Comparison of ENCODE assay signal across 8 cellular contexts in genomic region chr16:31487720-31488629, GRCh38. TPM values are rescaled to one million over a fixed set of nuclear protein-coding genes. Genes with fewer than 3 reads are reported as not detected.
DNase-seq lines count a peak whose midpoint lies in the region; ATAC-seq, FAIRE-seq and TF ChIP-seq lines count a peak whose summit lies in the region.

No MANE protein-coding gene starts in this region.

- no peak overlapping the region for H3K27ac Mint-ChIP-seq in stimulated activated naive CD8-positive, alpha-beta T cell treated with anti-CD3 and anti-CD28 coated beads, Interleukin-15, Interleukin-2, amounts not matched to agents 100 ng/mL and 50 ng/mL, for 24 hours

- intact Hi-C loops in endothelial cell of umbilical vein (cut with micrococcal nuclease) = no loop called here

- H3K27ac ChIP-seq in endothelial cell of umbilical vein (ENCODE audit: insufficient read depth, low read depth, low read length) = no peak overlapping the region

- H3K27me3 Mint-ChIP-seq in stimulated activated naive CD8-positive, alpha-beta T cell treated with anti-CD3 and anti-CD28 coated beads, Interleukin-15, Interleukin-2, amounts not matched to agents 100 ng/mL and 50 ng/mL, for 24 hours = no peaks in the 10 kb centered on the region

- DNase-seq in NCI-H2196 (lab: John Stamatoyannopoulos, UW; ENCODE audit: unreplicated experiment) (peak; percentile 79), endothelial cell of umbilical vein (ENCODE audit: low read depth, low spot score) (peak; percentile 21), myocyte (ENCODE audit: low read depth) (peak; percentile 41), NCI-H2029 (lab: John Stamatoyannopoulos, UW) (no peak)
- DNase-seq in activated CD8-positive, alpha-beta memory T cell treated with anti-CD3 and anti-CD28 coated beads for 24 hours = peak; percentile 86

- no TSS peak for BruUV-seq in endothelial cell of umbilical vein (replicated peaks; lab: Mats Ljungman, UMichigan)

- no peaks in the 10 kb centered on the region for H3K79me2 ChIP-seq in endothelial cell of umbilical vein (ENCODE audit: control insufficient read depth, insufficient read depth, low read length)

- peak; percentile 83 for ATAC-seq in GM18505 (IDR thresholded peaks at IDR 0.05; ENCODE audit: unreplicated experiment)
- ATAC-seq in HG02852 (IDR thresholded peaks at IDR 0.05; ENCODE audit: unreplicated experiment) = peak; percentile 82

- H4K20me1 ChIP-seq in endothelial cell of umbilical vein (replicated peaks; ENCODE audit: control insufficient read depth, extremely low read depth, insufficient read depth, low read length) = no peaks in the 10 kb centered on the region

- peaks cover 5% of the 10 kb centered on the region for H3K4me1 Mint-ChIP-seq in stimulated activated naive CD8-positive, alpha-beta T cell treated with anti-CD3 and anti-CD28 coated beads, Interleukin-15, Interleukin-2, amounts not matched to agents 100 ng/mL and 50 ng/mL, for 24 hours (ENCODE audit: low read depth)

- peak overlapping the region; percentile 81 for H3K4me3 Mint-ChIP-seq in stimulated activated naive CD8-positive, alpha-beta T cell treated with anti-CD3 and anti-CD28 coated beads, Interleukin-15, Interleukin-2, amounts not matched to agents 100 ng/mL and 50 ng/mL, for 24 hours

- peaks cover 17% of the 10 kb centered on the region for H3K36me3 Mint-ChIP-seq in stimulated activated naive CD8-positive, alpha-beta T cell treated with anti-CD3 and anti-CD28 coated beads, Interleukin-15, Interleukin-2, amounts not matched to agents 100 ng/mL and 50 ng/mL, for 24 hours (ENCODE audit: low read depth)

- H3K9me1 ChIP-seq in endothelial cell of umbilical vein (replicated peaks; ENCODE audit: control insufficient read depth, extremely low read depth, insufficient read depth, low read length) = no peaks in the 10 kb centered on the region

- CTCF ChIA-PET in endothelial cell of umbilical vein (lab: Charles Lee) = interaction anchor here (1.0 to 2.6 kb wide), 6 partner anchors 10 to 381 kb away, joined by 3 to 10 read pairs (median 4); no protein-coding TSS in a partner anchor

- peak overlapping the region in 1 of 3 experiments; percentile 35 for H3K4me3 ChIP-seq in endothelial cell of umbilical vein (replicated peaks in 1 of 3; ENCODE audit: insufficient read depth in 1 of 3, low read depth in 1 of 3, low read length in 3 of 3)

- POLR2A ChIA-PET in endothelial cell of umbilical vein (lab: Charles Lee) = no interaction called here

- peak overlapping the region; percentile 66 for H2AFZ ChIP-seq in endothelial cell of umbilical vein (ENCODE audit: low read depth, low read length)

- H3K9me3 ChIP-seq in endothelial cell of umbilical vein (replicated peaks; ENCODE audit: control insufficient read depth, insufficient read depth, low read length) = no peaks in the 10 kb centered on the region

- H3K4me1 ChIP-seq in endothelial cell of umbilical vein (ENCODE audit: control insufficient read depth, extremely low read depth, insufficient read depth, low read length) = peaks cover 11% of the 10 kb centered on the region

- FAIRE-seq in endothelial cell of umbilical vein (lab: Jason Lieb, UNC) = no peak

- dilution Hi-C loops in endothelial cell of umbilical vein (cut with MboI; ENCODE audit: extremely low pct_ligation_motif_present, low sequenced_read_pairs) = no loop called here

- no peak for TF ChIP-seq CTCF in endothelial cell of umbilical vein (IDR thresholded peaks at IDR 0.05; ENCODE audit: extremely low read depth in 1 of 2, insufficient read depth in 1 of 2, low read depth in 1 of 2, low read length in 2 of 2)

- H3K9me3 Mint-ChIP-seq in stimulated activated naive CD8-positive, alpha-beta T cell treated with anti-CD3 and anti-CD28 coated beads, Interleukin-15, Interleukin-2, amounts not matched to agents 100 ng/mL and 50 ng/mL, for 24 hours = no peaks in the 10 kb centered on the region

- H3K36me3 ChIP-seq in endothelial cell of umbilical vein (ENCODE audit: control insufficient read depth in 2 of 2, extremely low read depth in 1 of 2, insufficient read depth in 2 of 2, low read length in 2 of 2) = peaks cover 4% of the 10 kb centered on the region in 2 experiments

- no peak for TF ChIP-seq POLR2A in GM18505 (IDR thresholded peaks at IDR 0.05; ENCODE audit: borderline replicate concordance, extremely low read depth, insufficient read depth, insufficient read length)
- TF ChIP-seq POLR2A in endothelial cell of umbilical vein (IDR thresholded peaks at IDR 0.05; ENCODE audit: low read depth, low read length) = no peak

- H3K4me2 ChIP-seq in endothelial cell of umbilical vein (ENCODE audit: insufficient read depth, low read length) = peak overlapping the region; percentile 20

- no peak overlapping the region for H3K9ac ChIP-seq in endothelial cell of umbilical vein (replicated peaks; ENCODE audit: extremely low read depth, insufficient read depth, low read length)

- H3K27me3 ChIP-seq in endothelial cell of umbilical vein (ENCODE audit: control insufficient read depth in 2 of 2, insufficient read depth in 2 of 2, low read length in 2 of 2) = peaks cover 3 to 24% of the 10 kb centered on the region in 2 experiments

TF ChIP-seq in endothelial cell of umbilical vein, 7 proteins besides CTCF, POLR2A, EP300 and RAD21:
- TF ChIP-seq JUN (IDR thresholded peaks at IDR 0.05; ENCODE audit: borderline replicate concordance, insufficient read depth, insufficient read length, low read depth) (no peak), POLR2AphosphoS5 (IDR thresholded peaks at IDR 0.05; ENCODE audit: insufficient read depth, low read depth, low read length) (peak; percentile 21), EZH2 (IDR thresholded peaks at IDR 0.05; ENCODE audit: borderline replicate concordance, low read depth, low read length, severe bottlenecking) (peak; percentile 55)

RNA-seq across cellular contexts. Expression of gene SLC5A2, which starts 5.1 kb away (rescaled TPM):
- total RNA-seq in endothelial cell of umbilical vein = not detected in 2 replicates
- 0.03 TPM in 1 of 2 replicates, not detected in the other for polyA plus RNA-seq in endothelial cell of umbilical vein
- not detected in 2 replicates for polyA plus RNA-seq in endothelial cell of umbilical vein (2011; cell fraction: cytosol; rRNA removed)
- polyA plus RNA-seq in endothelial cell of umbilical vein (2011; cell fraction: nucleus; rRNA removed) = 0.04 TPM in 1 of 2 replicates, not detected in the other
- 0.23 and 5.9 TPM in 2 replicates for polyA plus RNA-seq in endothelial cell of umbilical vein (2012)
- polyA minus RNA-seq in endothelial cell of umbilical vein = 0.27 TPM in 1 of 2 replicates, not detected in the other
- polyA minus RNA-seq in endothelial cell of umbilical vein (2011; cell fraction: cytosol; rRNA and poly(A)+ RNA removed) = not detected
- polyA minus RNA-seq in endothelial cell of umbilical vein (2011; cell fraction: nucleus; rRNA and poly(A)+ RNA removed) = not detected in 2 replicates
- total RNA-seq in myocyte = 0.05 TPM in 1 of 2 replicates, not detected in the other
- 0.37 TPM for polyA plus RNA-seq in myocyte (2012)

RNA-seq across cellular contexts. Expression of gene TGFB1I1, which starts 16.0 kb away (rescaled TPM):
- total RNA-seq in endothelial cell of umbilical vein (115 and 123 TPM in 2 replicates), myocyte (25.4 and 44.5 TPM in 2 replicates)
- polyA plus RNA-seq in endothelial cell of umbilical vein = 73.3 and 73.7 TPM in 2 replicates
- 75.0 and 81.6 TPM in 2 replicates for polyA plus RNA-seq in endothelial cell of umbilical vein (2011; cell fraction: cytosol; rRNA removed)
- polyA plus RNA-seq in endothelial cell of umbilical vein (2011; cell fraction: nucleus; rRNA removed) = 141 and 151 TPM in 2 replicates
- polyA plus RNA-seq in endothelial cell of umbilical vein (2012) = 72.1 and 74.0 TPM in 2 replicates
- polyA minus RNA-seq in endothelial cell of umbilical vein = 27.0 and 31.3 TPM in 2 replicates
- polyA minus RNA-seq in endothelial cell of umbilical vein (2011; cell fraction: cytosol; rRNA and poly(A)+ RNA removed) = 14.0 TPM
- polyA minus RNA-seq in endothelial cell of umbilical vein (2011; cell fraction: nucleus; rRNA and poly(A)+ RNA removed) = 36.3 and 39.4 TPM in 2 replicates
- 65.0 TPM for polyA plus RNA-seq in myocyte (2012)

RNA-seq across cellular contexts. Expression of gene RUSF1, which starts 20.2 kb away (rescaled TPM):
- total RNA-seq in endothelial cell of umbilical vein (36.4 and 36.8 TPM in 2 replicates), myocyte (52.6 and 58.9 TPM in 2 replicates)
- 40.1 and 40.3 TPM in 2 replicates for polyA plus RNA-seq in endothelial cell of umbilical vein
- 18.2 and 23.8 TPM in 2 replicates for polyA plus RNA-seq in endothelial cell of umbilical vein (2011; cell fraction: cytosol; rRNA removed)
- 93.9 and 115 TPM in 2 replicates for polyA plus RNA-seq in endothelial cell of umbilical vein (2011; cell fraction: nucleus; rRNA removed)
- 29.6 and 38.6 TPM in 2 replicates for polyA plus RNA-seq in endothelial cell of umbilical vein (2012)
- 39.5 and 62.9 TPM in 2 replicates for polyA minus RNA-seq in endothelial cell of umbilical vein
- polyA minus RNA-seq in endothelial cell of umbilical vein (2011; cell fraction: cytosol; rRNA and poly(A)+ RNA removed) = 20.0 TPM
- 30.4 and 36.4 TPM in 2 replicates for polyA minus RNA-seq in endothelial cell of umbilical vein (2011; cell fraction: nucleus; rRNA and poly(A)+ RNA removed)
- polyA plus RNA-seq in myocyte (2012) = 70.5 TPM

RNA-seq across cellular contexts. Expression of gene ARMC5, which starts 28.7 kb away (rescaled TPM):
- total RNA-seq in endothelial cell of umbilical vein (17.3 and 17.9 TPM in 2 replicates), myocyte (17.2 and 21.5 TPM in 2 replicates)
- polyA plus RNA-seq in endothelial cell of umbilical vein = 17.3 and 18.8 TPM in 2 replicates
- polyA plus RNA-seq in endothelial cell of umbilical vein (2011; cell fraction: cytosol; rRNA removed) = 6.8 and 11.3 TPM in 2 replicates
- 26.1 and 28.4 TPM in 2 replicates for polyA plus RNA-seq in endothelial cell of umbilical vein (2011; cell fraction: nucleus; rRNA removed)
- polyA plus RNA-seq in endothelial cell of umbilical vein (2012) = 8.8 and 10.3 TPM in 2 replicates
- polyA minus RNA-seq in endothelial cell of umbilical vein = 9.6 and 13.0 TPM in 2 replicates
- 7.6 TPM for polyA minus RNA-seq in endothelial cell of umbilical vein (2011; cell fraction: cytosol; rRNA and poly(A)+ RNA removed)
- 9.5 and 15.0 TPM in 2 replicates for polyA minus RNA-seq in endothelial cell of umbilical vein (2011; cell fraction: nucleus; rRNA and poly(A)+ RNA removed)
- 8.3 TPM for polyA plus RNA-seq in myocyte (2012)

RNA-seq across cellular contexts. Expression of gene AHSP, which starts 39.7 kb away (rescaled TPM):
- total RNA-seq in endothelial cell of umbilical vein (not detected in 2 replicates), myocyte (not detected in 2 replicates)
- polyA plus RNA-seq in endothelial cell of umbilical vein = not detected in 2 replicates
- not detected in 2 replicates for polyA plus RNA-seq in endothelial cell of umbilical vein (2011; cell fraction: cytosol; rRNA removed)
- polyA plus RNA-seq in endothelial cell of umbilical vein (2011; cell fraction: nucleus; rRNA removed) = not detected in 2 replicates
- polyA plus RNA-seq in endothelial cell of umbilical vein (2012) = not detected in 2 replicates
- not detected in 2 replicates for polyA minus RNA-seq in endothelial cell of umbilical vein
- not detected for polyA minus RNA-seq in endothelial cell of umbilical vein (2011; cell fraction: cytosol; rRNA and poly(A)+ RNA removed)
- polyA minus RNA-seq in endothelial cell of umbilical vein (2011; cell fraction: nucleus; rRNA and poly(A)+ RNA removed) = not detected in 2 replicates
- not detected for polyA plus RNA-seq in myocyte (2012)
